ENCODE assay signal across 13 cellular contexts in the genomic region with DNA sequence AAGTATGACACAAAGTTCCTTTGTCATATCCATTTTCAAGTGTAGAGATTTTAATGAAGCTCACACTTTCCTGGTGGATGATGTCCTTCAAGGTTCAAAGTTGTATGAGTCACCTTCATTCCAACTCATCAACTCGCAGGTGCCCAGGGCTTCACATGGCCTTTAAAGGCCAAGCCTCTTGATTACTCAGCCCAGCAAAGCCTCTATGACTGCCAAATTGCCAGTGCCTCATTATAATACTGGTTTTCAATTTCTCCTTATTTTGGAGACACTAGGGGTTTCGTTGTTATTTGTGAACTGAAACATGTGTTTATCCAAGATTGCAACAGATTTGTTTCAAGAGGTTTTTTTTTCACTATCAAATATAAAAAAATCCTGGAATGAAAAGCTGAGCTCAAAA. TPM values are rescaled to one million over a fixed set of nuclear protein-coding genes. Genes with fewer than 3 reads are reported as not detected.
DNase-seq lines count a peak whose midpoint lies in the region; ATAC-seq and TF ChIP-seq lines count a peak whose summit lies in the region.
"Had no signal": no experiment of that assay in that cellular context is flagged by ENCODE, and none has a peak within 500 bp of the region (broad histone marks: within the 10 kb centered on the region; RNA-seq: fewer than 3 reads in every experiment).

No MANE protein-coding gene starts in this region.

- H3K36me3 ChIP-seq in kidney epithelial cell (ENCODE audit: control insufficient read depth, insufficient read depth, low read length): no peaks in the 10 kb centered on the region
- H3K36me3 ChIP-seq in ascending aorta: no peaks in the 10 kb centered on the region
- H3K36me3 ChIP-seq: neutrophil had no signal

- in situ Hi-C loops in Caki2 (cut with HindIII; ENCODE audit: low pct_unique_long_range_greater_than_20kb, low sequenced_read_pairs): no loop called here

- DNase-seq in Caki2 (ENCODE audit: low read depth) (peak; percentile 32), HT1080 (ENCODE audit: low read depth) (peak; percentile 91), astrocyte of the hippocampus (ENCODE audit: low read depth, low spot score) (peak; percentile 72), kidney epithelial cell (ENCODE audit: low read depth) (peak; percentile 56), activated gamma-delta T cell (lab: John Stamatoyannopoulos, UW) (no peak), ascending aorta (ENCODE audit: low spot score in 2 of 2) (no peak)
- DNase-seq: activated naive CD8-positive, alpha-beta T cell treated with anti-CD3 and anti-CD28 coated beads, Interleukin-2, amount 10 ng/mL, durations not matched to agents 7 days and 5 days; NCI-H345; stimulated activated CD4-positive, alpha-beta T cell treated with anti-CD3 and anti-CD28 coated beads, Interleukin-2, amount 100 ng/mL, for 48 hours had no signal

- no peak overlapping the region for H3K4me3 ChIP-seq in kidney epithelial cell (ENCODE audit: low read depth, low read length)
- H3K4me3 ChIP-seq in ascending aorta: no peak overlapping the region

- H3K4me1 ChIP-seq in ascending aorta: no peaks in the 10 kb centered on the region

- ATAC-seq in GM19035 (IDR thresholded peaks at IDR 0.05; ENCODE audit: unreplicated experiment) (no peak), HG02973 (IDR thresholded peaks at IDR 0.05; ENCODE audit: unreplicated experiment) (no peak)

- H3K27me3 ChIP-seq in kidney epithelial cell (ENCODE audit: control insufficient read depth, insufficient read depth, low read length): no peaks in the 10 kb centered on the region
- no peaks in the 10 kb centered on the region for H3K27me3 ChIP-seq in ascending aorta
- H3K27me3 ChIP-seq: neutrophil had no signal

- no peak overlapping the region for H3K27ac ChIP-seq in ascending aorta
- H3K27ac ChIP-seq: KMS-11, neutrophil had no signal

- H3K9me3 ChIP-seq in ascending aorta: no peaks in the 10 kb centered on the region
- H3K9me3 ChIP-seq: neutrophil had no signal

- TF ChIP-seq CTCF in kidney epithelial cell (IDR thresholded peaks at IDR 0.05; ENCODE audit: insufficient read depth, low read length, poor library complexity, severe bottlenecking) (no peak), ascending aorta (IDR thresholded peaks at IDR 0.05) (no peak)

- intact Hi-C loops in ascending aorta (cut with DNase I): no loop called here

RNA-seq across cellular contexts. Expression of a gene that starts 45.9 kb away (rescaled TPM):
- total RNA-seq in Caki2 (2014; rRNA removed; shearing (Covaris generic); ENCODE audit: low replicate concordance): 26.1 and 32.9 TPM in 2 replicates
- 37.7 and 39.6 TPM in 2 replicates for total RNA-seq in HT1080 (2014; rRNA removed; shearing (Covaris generic))
- 30.0 and 37.3 TPM in 2 replicates for polyA plus RNA-seq in HT1080 (2015; cell fraction: cytosol; rRNA removed)
- polyA plus RNA-seq in HT1080 (2015; cell fraction: nucleus; rRNA removed): 38.8 and 41.3 TPM in 2 replicates
- total RNA-seq in kidney epithelial cell (24.6 and 26.5 TPM in 2 replicates), ascending aorta (64.5 TPM)

Comparison
In these comparisons a context has a peak if more than half of its experiments do, and no peak if none do; other contexts are left out.
1. DNase-seq: peak in Caki2 (single experiment), HT1080 (single experiment), astrocyte of the hippocampus (single experiment) and kidney epithelial cell (single experiment); none in activated gamma-delta T cell (single experiment) and ascending aorta (0 of 2).